8 cellular contexts compared by ENCODE assay signal in the genomic region with DNA sequence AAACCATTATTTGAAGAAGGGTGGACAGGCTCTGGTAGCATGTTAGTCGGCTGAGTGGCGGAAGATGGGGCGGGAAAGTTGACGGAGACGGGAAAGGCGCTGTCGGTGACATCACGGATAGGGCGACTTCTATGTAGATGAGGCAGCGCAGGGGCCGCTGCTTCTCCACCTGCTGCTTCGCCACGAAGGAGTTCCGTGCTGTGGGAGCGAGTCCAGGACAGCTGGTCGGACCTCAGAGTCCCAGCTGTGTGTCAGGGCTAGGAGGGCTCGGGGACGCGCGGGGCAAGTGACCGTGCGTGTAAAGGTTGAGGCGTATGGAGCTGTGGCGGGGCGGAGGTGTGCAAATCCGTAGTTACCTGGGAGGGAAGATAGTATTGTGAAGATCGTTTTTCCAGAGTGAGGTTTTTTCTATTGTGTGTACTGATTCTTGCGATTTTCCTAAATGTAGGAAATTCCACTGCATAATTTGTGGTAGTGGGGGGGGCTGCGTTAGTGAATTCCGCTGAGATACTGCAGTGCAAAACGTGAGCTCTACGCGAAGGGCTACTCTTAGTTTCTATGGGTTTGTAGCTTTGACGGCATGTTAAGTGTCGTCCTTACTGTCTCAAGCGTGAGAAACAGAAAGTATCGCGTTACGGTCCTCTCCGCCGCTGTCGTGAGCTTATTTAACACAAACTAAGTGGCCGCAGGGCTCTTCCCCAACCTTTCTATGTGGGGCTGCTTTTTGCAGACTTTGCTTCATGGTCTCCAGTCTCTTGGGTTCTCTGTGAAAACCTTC.
DNase-seq lines count a peak whose midpoint lies in the region; ATAC-seq and TF ChIP-seq lines count a peak whose summit lies in the region.

No MANE protein-coding gene starts in this region.

- intact Hi-C loops in prostate gland (cut with DNase I), result no loop called here

- H3K4me3 Mint-ChIP-seq in activated naive CD8-positive, alpha-beta T cell treated with anti-CD3 and anti-CD28 coated beads, Interleukin-2, amount 50 U/mL, for 24 hours, result peak overlapping the region; percentile 81

- no peaks in the 10 kb centered on the region for H3K9me3 Mint-ChIP-seq in activated naive CD8-positive, alpha-beta T cell treated with anti-CD3 and anti-CD28 coated beads, Interleukin-2, amount 50 U/mL, for 24 hours

- TF ChIP-seq POLR2A in prostate gland (IDR thresholded peaks at IDR 0.05), result peak; percentile 63

- no peaks in the 10 kb centered on the region for H3K36me3 Mint-ChIP-seq in activated naive CD8-positive, alpha-beta T cell treated with anti-CD3 and anti-CD28 coated beads, Interleukin-2, amount 50 U/mL, for 24 hours (ENCODE audit: low read depth)

- H3K36me3 ChIP-seq in SJSA1, result no peaks in the 10 kb centered on the region
- H3K36me3 ChIP-seq in right atrium auricular region, result no peaks in the 10 kb centered on the region
- H3K36me3 ChIP-seq in prostate gland, result no peaks in the 10 kb centered on the region

- H3K27me3 Mint-ChIP-seq in activated naive CD8-positive, alpha-beta T cell treated with anti-CD3 and anti-CD28 coated beads, Interleukin-2, amount 50 U/mL, for 24 hours, result peaks cover 4% of the 10 kb centered on the region

- H3K4me3 ChIP-seq in SJSA1 (peak overlapping the region; percentile 33), right atrium auricular region (peak overlapping the region; percentile 45 to 55), prostate gland (peak overlapping the region; percentile 37 to 39)

- no peaks in the 10 kb centered on the region for H3K27me3 ChIP-seq in SJSA1 (replicated peaks)
- no peaks in the 10 kb centered on the region for H3K27me3 ChIP-seq in right atrium auricular region
- H3K27me3 ChIP-seq in prostate gland (replicated peaks; ENCODE audit: insufficient read depth), result no peaks in the 10 kb centered on the region

- peak overlapping the region; percentile 99 for H3K27ac Mint-ChIP-seq in activated naive CD8-positive, alpha-beta T cell treated with anti-CD3 and anti-CD28 coated beads, Interleukin-2, amount 50 U/mL, for 24 hours

- H3K27ac ChIP-seq in SJSA1, result no peak overlapping the region
- H3K27ac ChIP-seq in right atrium auricular region, result peak overlapping the region in 1 of 2 donors; percentile 28
- peak overlapping the region; percentile 69 to 79 for H3K27ac ChIP-seq in prostate gland

- WGBS in prostate gland, result 2% methylated on average over 43 of the region's 43 CpGs

- peak; percentile 59 for ATAC-seq in GM19023 (IDR thresholded peaks at IDR 0.05; ENCODE audit: unreplicated experiment)
- ATAC-seq in activated naive CD8-positive, alpha-beta T cell treated with anti-CD3 and anti-CD28 coated beads, Interleukin-2, amount 50 U/mL, for 24 hours, result peak; percentile 92
- no peak for ATAC-seq in GM21528 (IDR thresholded peaks at IDR 0.05; ENCODE audit: low FRiP score, unreplicated experiment)

- H3K4me1 Mint-ChIP-seq in activated naive CD8-positive, alpha-beta T cell treated with anti-CD3 and anti-CD28 coated beads, Interleukin-2, amount 50 U/mL, for 24 hours, result peaks cover 21% of the 10 kb centered on the region

- H3K9me3 ChIP-seq in SJSA1 (replicated peaks) (no peaks in the 10 kb centered on the region), right atrium auricular region (no peaks in the 10 kb centered on the region), prostate gland (no peaks in the 10 kb centered on the region)

- TF ChIP-seq CTCF in right atrium auricular region (IDR thresholded peaks at IDR 0.05), result no peak
- TF ChIP-seq CTCF in prostate gland (IDR thresholded peaks at IDR 0.05), result no peak

- H3K4me1 ChIP-seq in SJSA1 (replicated peaks), result peaks cover 8% of the 10 kb centered on the region; the same call in 1 of the 2 replicates
- H3K4me1 ChIP-seq in right atrium auricular region, result peaks cover 0 to 16% of the 10 kb centered on the region in 2 donors
- no peaks in the 10 kb centered on the region for H3K4me1 ChIP-seq in prostate gland (replicated peaks)

- DNase-seq in AG08395 (ENCODE audit: low spot score) (peak; percentile 40), HT1080 (ENCODE audit: low read depth) (peak; percentile 93), SJSA1 (ENCODE audit: low read depth in 1 of 2, low spot score in 2 of 2) (peak in 1 of 2 experiments; percentile 22), right atrium auricular region (ENCODE audit: low spot score) (no peak), prostate gland (ENCODE audit: low spot score) (peak; percentile 63)
- peak; percentile 75 for DNase-seq in activated naive CD8-positive, alpha-beta T cell treated with anti-CD3 and anti-CD28 coated beads, Interleukin-2, amount 50 U/mL, for 24 hours
